In the genomic region with DNA sequence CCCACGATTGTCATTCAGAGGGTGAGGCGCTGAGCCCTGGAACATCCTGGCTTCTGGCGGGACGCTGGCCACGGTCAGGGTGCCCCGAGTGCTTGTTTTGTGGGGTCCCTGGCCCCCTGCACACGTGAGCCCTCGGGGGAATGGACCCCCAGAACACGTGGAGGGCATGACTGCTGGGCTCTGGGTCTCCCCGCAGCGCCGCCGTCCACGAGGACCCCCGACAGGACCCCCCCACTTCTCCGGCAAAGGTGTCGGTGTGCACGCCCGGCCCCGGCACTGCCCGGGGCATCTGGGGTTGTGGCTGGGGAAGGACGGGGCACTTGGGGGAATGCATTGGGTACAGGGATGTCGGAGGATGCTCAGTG, we compare ENCODE assay signal across 20 cellular contexts.
"Had no signal": no experiment of that assay in that cellular context is flagged by ENCODE, and none has a peak within 500 bp of the region (broad histone marks: within the 10 kb centered on the region; RNA-seq: fewer than 3 reads in every experiment).

No MANE protein-coding gene starts in this region.

- ATAC-seq: stimulated activated memory B cell treated with anti-CD40 and anti-IgM and Interleukin-4, amounts not matched to agents 10 μg/mL and 1 μg/mL and 100 μg/mL, for 72 hours had no signal

- H3K9me3 Mint-ChIP-seq: stimulated activated memory B cell treated with anti-CD40 and anti-IgM and Interleukin-4, amounts not matched to agents 10 μg/mL and 1 μg/mL and 100 μg/mL, for 72 hours; stimulated activated naive CD8-positive, alpha-beta T cell treated with anti-CD3 and anti-CD28 coated beads, Interleukin-15, amount 100 ng/mL, for 72 hours had no signal

- H3K27ac Mint-ChIP-seq: nephron had no signal

- H3K4me1 ChIP-seq: parathyroid adenoma, psoas muscle had no signal

- H3K36me3 ChIP-seq: thoracic aorta, transverse colon, uterus had no signal

- H3K4me3 Mint-ChIP-seq: nephron had no signal

- H3K4me1 Mint-ChIP-seq: nephron had no signal

- DNase-seq: cerebellar nuclear complex; dermis blood vessel endothelial cell; erythroblast; foreskin melanocyte; mesenchymal stem cell; naive B cell; stimulated activated CD4-positive, alpha-beta T cell treated with anti-CD3 and anti-CD28 coated beads, Interleukin-4, amount 100 ng/mL, for 1 hour; stimulated activated CD8-positive, alpha-beta memory T cell treated with anti-CD3 and anti-CD28 coated beads, Interleukin-4, amount 100 ng/mL, for 48 hours; stimulated activated naive CD8-positive, alpha-beta T cell treated with anti-CD3 and anti-CD28 coated beads, Interleukin-15, amount 100 ng/mL, for 72 hours; transverse colon; uterus had no signal

- H3K27me3 ChIP-seq: cardiac muscle cell, hepatocyte, uterus had no signal

- H3K9me3 ChIP-seq: psoas muscle, thoracic aorta, transverse colon, uterus had no signal

- H3K4me3 ChIP-seq: cardiac muscle cell, hepatocyte, lung, psoas muscle, smooth muscle cell, thoracic aorta, transverse colon, uterus had no signal

- H3K27ac ChIP-seq: cardiac muscle cell, hepatocyte, parathyroid adenoma, psoas muscle, thoracic aorta, transverse colon, uterus had no signal
